In the genomic region with DNA sequence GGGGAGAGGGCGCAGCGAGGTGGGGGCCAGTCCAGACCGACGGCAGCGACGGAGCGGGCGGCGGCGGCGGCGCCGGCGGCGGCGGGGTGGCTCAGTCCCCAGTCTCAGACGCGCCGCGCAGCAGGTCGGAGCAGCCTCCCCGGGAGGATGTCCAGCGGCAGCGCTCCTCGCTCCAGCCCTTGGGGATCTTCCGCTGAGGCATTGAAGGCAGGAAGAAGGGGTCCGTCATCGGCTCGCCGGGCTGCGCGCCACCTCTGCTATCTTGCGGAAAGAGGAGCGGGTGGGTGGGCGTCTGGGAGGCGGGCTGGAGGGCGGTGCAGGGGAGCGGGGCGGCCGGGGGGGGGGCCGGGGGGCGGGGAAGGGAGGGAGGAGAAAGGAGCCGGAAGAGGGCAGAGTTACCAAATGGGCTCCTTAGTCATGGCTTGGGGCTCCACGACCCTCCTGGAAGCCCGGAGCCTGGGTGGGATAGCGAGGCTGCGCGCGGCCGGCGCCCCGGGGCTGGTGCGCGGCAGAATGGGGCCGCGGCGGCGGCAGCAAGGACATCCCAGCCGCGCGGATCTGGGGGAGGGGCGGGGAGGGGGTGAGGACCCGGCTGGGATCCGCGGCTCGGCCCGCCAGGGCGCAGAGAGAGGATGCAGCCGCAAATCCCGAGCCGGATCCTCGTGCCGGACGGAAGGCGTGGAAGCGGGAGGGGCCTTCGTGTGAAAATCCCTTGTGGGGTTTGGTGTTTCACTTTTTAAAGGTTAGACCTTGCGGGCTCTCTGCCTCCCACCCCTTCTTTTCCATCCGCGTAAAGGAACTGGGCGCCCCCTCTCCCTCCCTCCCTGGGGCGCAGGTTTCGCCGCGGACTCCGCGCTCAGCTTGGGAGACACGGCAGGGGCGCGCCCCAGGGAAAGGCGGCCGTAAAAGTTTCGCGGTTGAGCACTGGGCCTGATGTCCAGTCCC, we compare ENCODE assay signal across 8 cellular contexts. TPM values are rescaled to one million over a fixed set of nuclear protein-coding genes. Genes with fewer than 3 reads are reported as not detected.
DNase-seq lines count a peak whose midpoint lies in the region; ATAC-seq, FAIRE-seq and TF ChIP-seq lines count a peak whose summit lies in the region.

A gene with protein sequence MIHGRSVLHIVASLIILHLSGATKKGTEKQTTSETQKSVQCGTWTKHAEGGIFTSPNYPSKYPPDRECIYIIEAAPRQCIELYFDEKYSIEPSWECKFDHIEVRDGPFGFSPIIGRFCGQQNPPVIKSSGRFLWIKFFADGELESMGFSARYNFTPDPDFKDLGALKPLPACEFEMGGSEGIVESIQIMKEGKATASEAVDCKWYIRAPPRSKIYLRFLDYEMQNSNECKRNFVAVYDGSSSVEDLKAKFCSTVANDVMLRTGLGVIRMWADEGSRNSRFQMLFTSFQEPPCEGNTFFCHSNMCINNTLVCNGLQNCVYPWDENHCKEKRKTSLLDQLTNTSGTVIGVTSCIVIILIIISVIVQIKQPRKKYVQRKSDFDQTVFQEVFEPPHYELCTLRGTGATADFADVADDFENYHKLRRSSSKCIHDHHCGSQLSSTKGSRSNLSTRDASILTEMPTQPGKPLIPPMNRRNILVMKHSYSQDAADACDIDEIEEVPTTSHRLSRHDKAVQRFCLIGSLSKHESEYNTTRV (minus strand): TSS at position 267 of the 945 bp plus-strand sequence. CDS start 696 bp downstream, outside the sequence.

- peak within 1 kb of the TSS; percentile 25 to 49 (median 40) for H3K4me3 ChIP-seq in heart right ventricle
- peak within 1 kb of the TSS; percentile 4 to 39 for H3K4me3 ChIP-seq in aorta (ENCODE audit: low read length in 2 of 2)
- H3K4me3 ChIP-seq in Karpas-422 (ENCODE audit: low read length) = no peak within 1 kb of the TSS

- TF ChIP-seq CTCF in heart right ventricle (IDR thresholded peaks at IDR 0.05) (no peak), VCaP (conservative IDR thresholded peaks at IDR 0.05) (no peak)

- H3K4me1 ChIP-seq in heart right ventricle (peaks cover 0 to 21% (median 10%) of the 10 kb centered on the region in 9 donors), aorta (ENCODE audit: control insufficient read depth in 1 of 2, insufficient read depth in 2 of 2, low read length in 2 of 2) (no peaks in the 10 kb centered on the region), Karpas-422 (ENCODE audit: low read length) (no peaks in the 10 kb centered on the region)

- intact Hi-C loops in heart right ventricle (cut with DNase I) = no loop called here
- intact Hi-C loops in Right ventricle myocardium inferior (cut with DNase I) = no loop called here
- intact Hi-C loops in aorta (cut with DNase I) = loop anchor here in 1 of 2 donors (10.0 kb wide), 1 partner anchor 63 kb away; no protein-coding TSS in a partner anchor

- FAIRE-seq in HTR-8/SVneo (lab: Jason Lieb, UNC) = no peak

- H3K9me3 ChIP-seq in heart right ventricle = no peaks in the 10 kb centered on the region
- no peaks in the 10 kb centered on the region for H3K9me3 ChIP-seq in aorta (ENCODE audit: control insufficient read depth, low read length)
- H3K9me3 ChIP-seq in Karpas-422 (ENCODE audit: low read length) = peaks cover 23% of the 10 kb centered on the region

- H2AFZ ChIP-seq in Karpas-422 (ENCODE audit: low read length) = no peak within 1 kb of the TSS

- WGBS in heart right ventricle, 2 donors = 1% methylated on average over 72 to 91 of the region's 94 CpGs
- 0 to 2% methylated on average over 27 to 93 of the region's 94 CpGs for WGBS in aorta, 2 donors

- ATAC-seq in heart right ventricle = no peak
- no peak for ATAC-seq in Right ventricle myocardium inferior
- ATAC-seq in aorta (ENCODE audit: low FRiP score) = peak; percentile 42

- DNase-seq in heart right ventricle (no peak), Right ventricle myocardium inferior (ENCODE audit: missing footprints) (no peak), islet precursor cell (peak; percentile 73), aorta (no peak), HTR-8/SVneo (ENCODE audit: insufficient read length, low spot score) (no peak), Karpas-422 (no peak)
- no peak for DNase-seq in stimulated activated CD4-positive, alpha-beta T cell treated with anti-CD3 and anti-CD28 coated beads, Interleukin-12 subunit alpha, Interleukin-12 subunit beta, amount 100 ng/mL, for 4 hours

- H3K79me2 ChIP-seq in Karpas-422 (ENCODE audit: low read length) = no peaks in the 10 kb centered on the region

- H3K36me3 ChIP-seq in heart right ventricle (no peaks in the 10 kb centered on the region), aorta (ENCODE audit: control insufficient read depth in 1 of 2, insufficient read depth in 2 of 2, low read length in 1 of 2) (no peaks in the 10 kb centered on the region), Karpas-422 (ENCODE audit: insufficient read depth, low read length) (no peaks in the 10 kb centered on the region)

- H3K9ac ChIP-seq in Karpas-422 (ENCODE audit: low read length) = no peak within 1 kb of the TSS

- H3K9me2 ChIP-seq in Karpas-422 (replicated peaks; ENCODE audit: insufficient read depth, low read length) = no peaks in the 10 kb centered on the region

- peaks cover 26 to 59% (median 47%) of the 10 kb centered on the region in 7 donors for H3K27me3 ChIP-seq in heart right ventricle
- no peaks in the 10 kb centered on the region for H3K27me3 ChIP-seq in aorta (ENCODE audit: control insufficient read depth in 1 of 2, insufficient read depth in 2 of 2, low read length in 1 of 2)
- no peaks in the 10 kb centered on the region for H3K27me3 ChIP-seq in Karpas-422 (ENCODE audit: low read length)

- H3K27ac ChIP-seq in heart right ventricle (no peak within 1 kb of the TSS), VCaP (peak within 1 kb of the TSS; percentile 92), aorta (ENCODE audit: low read depth in 1 of 2, low read length in 2 of 2) (no peak within 1 kb of the TSS), Karpas-422 (ENCODE audit: low read length) (no peak within 1 kb of the TSS)

- no peaks in the 10 kb centered on the region for H4K20me1 ChIP-seq in Karpas-422 (ENCODE audit: insufficient read depth, low read depth, low read length)

- no peak within 1 kb of the TSS for H3K4me2 ChIP-seq in Karpas-422 (ENCODE audit: low read depth, low read length, poor library complexity, severe bottlenecking)

RNA-seq across cellular contexts. Expression of the gene that starts here (rescaled TPM):
- total RNA-seq in heart right ventricle (under 1 TPM in 5 of 10 donors, not detected in 5; 0.07 to 0.78 (median 0.56) TPM), Right ventricle myocardium inferior (not detected), aorta (1 to 10 TPM in 1 of 2 donors, not detected in 1; 3.8 TPM)
- polyA plus RNA-seq in heart right ventricle (under 1 TPM in 1 of 2 donors, not detected in 1; 0.38 TPM), aorta (not detected)
- total RNA-seq in Karpas-422 (2014; rRNA removed; shearing (Covaris generic); ENCODE audit: low replicate concordance) = not detected in 2 replicates
